8 cellular contexts compared by ENCODE assay signal in genomic region chr10:5629789-5630436, GRCh38. TPM values are rescaled to one million over a fixed set of nuclear protein-coding genes. Genes with fewer than 3 reads are reported as not detected.
DNase-seq lines count a peak whose midpoint lies in the region; ATAC-seq lines count a peak whose summit lies in the region.

No MANE protein-coding gene starts in this region.

- ATAC-seq in GM18508 (IDR thresholded peaks at IDR 0.05; ENCODE audit: insufficient read depth, unreplicated experiment) (peak; percentile 72), HG03039 (IDR thresholded peaks at IDR 0.05; ENCODE audit: unreplicated experiment) (peak; percentile 78)

- DNase-seq in AG08396 (ENCODE audit: low spot score) (peak; percentile 81), NCI-H460 (ENCODE audit: extremely low read depth, low read depth) (peak; percentile 52), ecto neural progenitor cell (ENCODE audit: low spot score) (peak; percentile 85), medulla oblongata (ENCODE audit: extremely low spot score) (peak; percentile 82)
- DNase-seq in activated CD4-positive, alpha-beta T cell treated with anti-CD3 and anti-CD28 coated beads, Interleukin-2, amount 50 U/mL, for 4 hours, result peak; percentile 80 to 84
- DNase-seq in stimulated activated CD8-positive, alpha-beta memory T cell treated with anti-CD3 and anti-CD28 coated beads, Interleukin-15, amount 100 ng/mL, for 48 hours (ENCODE audit: low read depth in 2 of 2), result peak; percentile 60 to 67

RNA-seq across cellular contexts. Expression of gene ASB13, which starts 36.5 kb away (rescaled TPM):
- 18.3 and 19.1 TPM in 2 replicates for total RNA-seq in NCI-H460 (2014; rRNA removed; shearing (Covaris generic))
- 21.0 and 22.4 TPM in 2 replicates for polyA plus RNA-seq in NCI-H460 (2014; cell fraction: nucleus; rRNA removed)

RNA-seq across cellular contexts. Expression of gene TASOR2, which starts 54.7 kb away (rescaled TPM):
- total RNA-seq in NCI-H460 (2014; rRNA removed; shearing (Covaris generic)), result 69.7 and 86.6 TPM in 2 replicates
- polyA plus RNA-seq in NCI-H460 (2014; cell fraction: nucleus; rRNA removed), result 47.0 and 51.5 TPM in 2 replicates

Comparison
In these comparisons a context has a peak if more than half of its experiments do, and no peak if none do; other contexts are left out.
1. Peak in every context shown above with its lines: DNase-seq and ATAC-seq.